Comparison of ENCODE assay signal across 1 cellular context in genomic region chr16:69796285-69797118, GRCh38.
TF ChIP-seq lines count a peak whose summit lies in the region.

No MANE protein-coding gene starts in this region.

TF ChIP-seq in HepG2, 621 proteins besides CTCF, POLR2A, EP300 and RAD21 (continued from another document):
- TF ChIP-seq, protein P1, sequence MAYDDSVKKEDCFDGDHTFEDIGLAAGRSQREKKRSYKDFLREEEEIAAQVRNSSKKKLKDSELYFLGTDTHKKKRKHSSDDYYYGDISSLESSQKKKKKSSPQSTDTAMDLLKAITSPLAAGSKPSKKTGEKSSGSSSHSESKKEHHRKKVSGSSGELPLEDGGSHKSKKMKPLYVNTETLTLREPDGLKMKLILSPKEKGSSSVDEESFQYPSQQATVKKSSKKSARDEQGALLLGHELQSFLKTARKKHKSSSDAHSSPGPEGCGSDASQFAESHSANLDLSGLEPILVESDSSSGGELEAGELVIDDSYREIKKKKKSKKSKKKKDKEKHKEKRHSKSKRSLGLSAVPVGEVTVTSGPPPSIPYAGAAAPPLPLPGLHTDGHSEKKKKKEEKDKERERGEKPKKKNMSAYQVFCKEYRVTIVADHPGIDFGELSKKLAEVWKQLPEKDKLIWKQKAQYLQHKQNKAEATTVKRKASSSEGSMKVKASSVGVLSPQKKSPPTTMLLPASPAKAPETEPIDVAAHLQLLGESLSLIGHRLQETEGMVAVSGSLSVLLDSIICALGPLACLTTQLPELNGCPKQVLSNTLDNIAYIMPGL (CRISPR knock-in tag; IDR thresholded peaks at IDR 0.05; ENCODE audit: borderline replicate concordance in 1 of 2, low read depth in 1 of 2) = peak in 1 of 2 experiments; percentile 65; a peak in 1 of 4 replicates
- TF ChIP-seq ZNF816 (CRISPR knock-in tag; IDR thresholded peaks at IDR 0.05; ENCODE audit: borderline replicate concordance) = 0 out of 2 replicates have a peak, but pooled peaks have one; percentile 42
- TF ChIP-seq, protein P2, sequence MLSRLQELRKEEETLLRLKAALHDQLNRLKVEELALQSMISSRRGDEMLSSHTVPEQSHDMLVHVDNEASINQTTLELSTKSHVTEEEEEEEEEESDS (CRISPR knock-in tag; IDR thresholded peaks at IDR 0.05; ENCODE audit: borderline replicate concordance) = no peak
- 0 out of 2 replicates have a peak, but pooled peaks have one; percentile 47 for TF ChIP-seq MIER2 (CRISPR knock-in tag; IDR thresholded peaks at IDR 0.05)
- no peak for TF ChIP-seq ZSCAN31 (CRISPR knock-in tag; IDR thresholded peaks at IDR 0.05; ENCODE audit: low read depth)
- TF ChIP-seq SOX6 (IDR thresholded peaks at IDR 0.05) = no peak
- 0 out of 2 replicates have a peak, but pooled peaks have one; percentile 16 for TF ChIP-seq SOX6 (CRISPR knock-in tag; IDR thresholded peaks at IDR 0.05)
- TF ChIP-seq, protein P3, sequence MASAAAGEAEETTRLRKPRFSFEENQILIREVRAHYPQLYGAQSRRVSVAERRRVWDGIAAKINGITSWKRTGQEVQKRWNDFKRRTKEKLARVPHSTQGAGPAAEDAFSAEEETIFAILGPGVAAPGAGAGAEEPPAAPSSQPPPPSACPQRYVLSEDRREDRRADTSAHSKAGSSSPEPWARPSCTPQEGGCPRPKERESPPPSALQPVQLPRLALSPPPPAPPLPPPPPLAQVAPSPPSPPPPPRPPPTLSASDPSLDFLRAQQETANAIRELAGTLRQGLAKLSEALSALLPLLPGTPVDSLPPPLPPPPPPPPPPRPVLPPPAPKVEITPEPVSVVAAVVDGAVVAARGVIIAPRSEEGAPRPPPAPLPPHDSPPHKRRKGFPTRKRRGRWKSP (CRISPR knock-in tag; IDR thresholded peaks at IDR 0.05) = no peak
- no peak for TF ChIP-seq ZNF3 (CRISPR knock-in tag; IDR thresholded peaks at IDR 0.05)
- TF ChIP-seq ZNF772 (CRISPR knock-in tag; IDR thresholded peaks at IDR 0.05) = 0 out of 2 replicates have a peak, but pooled peaks have one; percentile 35
- TF ChIP-seq ZNF580 (CRISPR knock-in tag; IDR thresholded peaks at IDR 0.05; ENCODE audit: borderline replicate concordance, low read depth) = peak; percentile 47; the same call in 1 of the 2 replicates
- TF ChIP-seq KAT8 (CRISPR knock-in tag; IDR thresholded peaks at IDR 0.05) = peak; percentile 48; the same call in 1 of the 2 replicates
- peak; percentile 16; the same call in 1 of the 2 replicates for TF ChIP-seq ZNF362 (CRISPR knock-in tag; IDR thresholded peaks at IDR 0.05; ENCODE audit: borderline replicate concordance)
- TF ChIP-seq ETV5 (CRISPR knock-in tag; IDR thresholded peaks at IDR 0.05; ENCODE audit: borderline replicate concordance) = no peak
- TF ChIP-seq NFATC3 (CRISPR knock-in tag; IDR thresholded peaks at IDR 0.05) = peak; percentile 14; the same call in 1 of the 2 replicates
- TF ChIP-seq ZNF124 (CRISPR knock-in tag; IDR thresholded peaks at IDR 0.05) = peak; percentile 73; the same call in 1 of the 2 replicates
- TF ChIP-seq SMC3 (IDR thresholded peaks at IDR 0.05; ENCODE audit: low read length) = peak; percentile 99
- TF ChIP-seq KLF16 (CRISPR knock-in tag; IDR thresholded peaks at IDR 0.05) = 0 out of 4 replicates have a peak, but pooled peaks of 1 of the 2 experiments have one; percentile 45
- 0 out of 2 replicates have a peak, but pooled peaks have one; percentile 20 for TF ChIP-seq DRAP1 (CRISPR knock-in tag; IDR thresholded peaks at IDR 0.05)
- TF ChIP-seq STAG1 (CRISPR knock-in tag; IDR thresholded peaks at IDR 0.05) = peak; percentile 99
- TF ChIP-seq HOXA5 (CRISPR knock-in tag; IDR thresholded peaks at IDR 0.05) = 0 out of 2 replicates have a peak, but pooled peaks have one; percentile 25
- 0 out of 2 replicates have a peak, but pooled peaks have one; percentile 35 for TF ChIP-seq SIX4 (CRISPR knock-in tag; IDR thresholded peaks at IDR 0.05)
- no peak for TF ChIP-seq SMARCE1 (IDR thresholded peaks at IDR 0.05; ENCODE audit: borderline replicate concordance)
- 0 out of 2 replicates have a peak, but pooled peaks have one; percentile 27 for TF ChIP-seq PHF20 (CRISPR knock-in tag; IDR thresholded peaks at IDR 0.05)
- no peak for TF ChIP-seq PAWR (CRISPR knock-in tag; IDR thresholded peaks at IDR 0.05; ENCODE audit: borderline replicate concordance)
- no peak for TF ChIP-seq ZNF678 (CRISPR knock-in tag; IDR thresholded peaks at IDR 0.05)
- no peak for TF ChIP-seq MED13 (CRISPR knock-in tag; IDR thresholded peaks at IDR 0.05)
- no peak for TF ChIP-seq ATF7 (IDR thresholded peaks at IDR 0.05)
- TF ChIP-seq ATF7 (CRISPR knock-in tag; IDR thresholded peaks at IDR 0.05) = no peak
- TF ChIP-seq SALL2 (CRISPR knock-in tag; IDR thresholded peaks at IDR 0.05) = 0 out of 2 replicates have a peak, but pooled peaks have one; percentile 41
- 0 out of 2 replicates have a peak, but pooled peaks have one; percentile 44 for TF ChIP-seq MXD4 (CRISPR knock-in tag; IDR thresholded peaks at IDR 0.05)
- peak; percentile 79; the same call in 1 of the 2 replicates for TF ChIP-seq SP140L (CRISPR knock-in tag; IDR thresholded peaks at IDR 0.05; ENCODE audit: borderline replicate concordance)
- TF ChIP-seq ZC3H13 (CRISPR knock-in tag; IDR thresholded peaks at IDR 0.05) = no peak
- TF ChIP-seq ZNF335 (CRISPR knock-in tag; IDR thresholded peaks at IDR 0.05) = 0 out of 2 replicates have a peak, but pooled peaks have one; percentile 41
- TF ChIP-seq HDAC2 (CRISPR knock-in tag; IDR thresholded peaks at IDR 0.05) = peak; percentile 38; the same call in 1 of the 2 replicates
- peak; percentile 21 for TF ChIP-seq ASH2L (IDR thresholded peaks at IDR 0.05; ENCODE audit: insufficient read length, low read depth, low read length)
- no peak for TF ChIP-seq GPBP1L1 (CRISPR knock-in tag; IDR thresholded peaks at IDR 0.05)
- TF ChIP-seq FOXK1 (CRISPR knock-in tag; IDR thresholded peaks at IDR 0.05; ENCODE audit: borderline replicate concordance, low read depth) = peak; percentile 23; the same call in 1 of the 2 replicates
- TF ChIP-seq U2AF2 (IDR thresholded peaks at IDR 0.05; ENCODE audit: low read depth, low read length) = no peak
